ENCODE assay signal across 9 cellular contexts in the genomic region with DNA sequence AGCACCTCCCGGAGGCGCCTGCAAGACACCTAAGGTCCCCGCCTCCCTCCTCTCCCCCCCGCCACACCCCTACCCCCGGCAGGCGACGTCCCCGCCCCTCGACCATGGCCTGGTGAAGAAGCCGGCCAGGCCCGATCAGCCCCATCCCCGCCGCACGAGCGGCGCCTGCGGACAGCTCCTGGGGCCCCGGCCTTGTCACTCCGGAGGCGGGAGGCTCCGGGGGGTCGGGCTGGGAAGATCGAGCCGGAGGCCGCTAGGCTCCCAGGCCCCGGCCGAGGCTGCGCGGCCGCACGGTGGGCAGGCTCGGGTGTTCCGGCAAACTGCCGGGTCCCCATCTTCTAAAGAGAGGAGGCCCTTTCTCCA. TPM values are rescaled to one million over a fixed set of nuclear protein-coding genes. Genes with fewer than 3 reads are reported as not detected.
DNase-seq lines count a peak whose midpoint lies in the region; ATAC-seq and TF ChIP-seq lines count a peak whose summit lies in the region.
"Had no signal": no experiment of that assay in that cellular context is flagged by ENCODE, and none has a peak within 500 bp of the region (broad histone marks: within the 10 kb centered on the region; RNA-seq: fewer than 3 reads in every experiment).

No MANE protein-coding gene starts in this region.

- H3K4me1 ChIP-seq in BE2C (peaks cover 49% of the 10 kb centered on the region), iPS-20b (ENCODE audit: insufficient read depth, low read length) (peaks cover 17% of the 10 kb centered on the region), suprapubic skin (peaks cover 33% of the 10 kb centered on the region)

- peak; percentile 71 for DNase-seq in BE2C
- DNase-seq in HFF-Myc (ENCODE audit: extremely low read depth, low read depth): no peak
- peak; percentile 10 to 22 for DNase-seq in activated T-cell treated with anti-CD3 and anti-CD28 coated beads, Interleukin-2, amount 50 U/mL, for 72 hours
- DNase-seq in suprapubic skin (ENCODE audit: low spot score in 2 of 2): no peak
- no peak for DNase-seq in putamen (ENCODE audit: low spot score)
- DNase-seq in H4 (ENCODE audit: low spot score): no peak
- no peak for DNase-seq in Kasumi-1 (lab: John Stamatoyannopoulos, UW)

- peaks cover 7% of the 10 kb centered on the region for H3K36me3 ChIP-seq in BE2C
- no peaks in the 10 kb centered on the region for H3K36me3 ChIP-seq in iPS-20b (ENCODE audit: insufficient read depth, low read depth, low read length)
- no peaks in the 10 kb centered on the region for H3K36me3 ChIP-seq in suprapubic skin

- peak; percentile 12 to 20 for ATAC-seq in activated T-cell treated with anti-CD3 and anti-CD28 coated beads, Interleukin-2, amount 50 U/mL, for 72 hours (replicated peaks in 1 of 2)

- H3K9ac ChIP-seq in iPS-20b (ENCODE audit: low read depth, low read length): no peak overlapping the region; the same call in 1 of the 2 replicates

- peak overlapping the region in 1 of 2 donors; percentile 66 for H3K4me3 Mint-ChIP-seq in activated T-cell treated with anti-CD3 and anti-CD28 coated beads, Interleukin-2, amount 50 U/mL, for 72 hours

- no peaks in the 10 kb centered on the region for H3K36me3 Mint-ChIP-seq in activated T-cell treated with anti-CD3 and anti-CD28 coated beads, Interleukin-2, amount 50 U/mL, for 72 hours (ENCODE audit: insufficient read depth in 2 of 2)

- no peaks in the 10 kb centered on the region for H3K9me3 ChIP-seq in BE2C
- H3K9me3 ChIP-seq in iPS-20b (ENCODE audit: insufficient read depth, low read depth, low read length): no peaks in the 10 kb centered on the region
- no peaks in the 10 kb centered on the region for H3K9me3 ChIP-seq in suprapubic skin

- TF ChIP-seq CTCF in BE2C (IDR thresholded peaks at IDR 0.05; ENCODE audit: low read depth, low read length) (no peak), HFF-Myc (IDR thresholded peaks at IDR 0.05; ENCODE audit: low read depth, low read length, missing control alignments) (no peak), suprapubic skin (IDR thresholded peaks at IDR 0.05) (no peak)

- H3K27me3 Mint-ChIP-seq in activated T-cell treated with anti-CD3 and anti-CD28 coated beads, Interleukin-2, amount 50 U/mL, for 72 hours (ENCODE audit: low read depth): peaks cover 34% of the 10 kb centered on the region

- H3K27ac ChIP-seq in iPS-20b (ENCODE audit: low read length): no peak overlapping the region
- no peak overlapping the region for H3K27ac ChIP-seq in suprapubic skin

- H3K4me3 ChIP-seq in BE2C (ENCODE audit: low read depth, low read length): peak overlapping the region; percentile 81
- peak overlapping the region; percentile 30 for H3K4me3 ChIP-seq in HFF-Myc (replicated peaks; ENCODE audit: low read depth, low read length)
- H3K4me3 ChIP-seq in iPS-20b (ENCODE audit: low read length): peak overlapping the region; percentile 65; the same call in 1 of the 2 replicates
- peak overlapping the region; percentile 64 for H3K4me3 ChIP-seq in suprapubic skin

- H3K27me3 ChIP-seq in BE2C (no peaks in the 10 kb centered on the region), iPS-20b (ENCODE audit: insufficient read depth, low read length) (peaks cover 35% of the 10 kb centered on the region), suprapubic skin (peaks cover 22% of the 10 kb centered on the region)

- TF ChIP-seq POLR2A in suprapubic skin (IDR thresholded peaks at IDR 0.05): no peak

- H3K9me3 Mint-ChIP-seq in activated T-cell treated with anti-CD3 and anti-CD28 coated beads, Interleukin-2, amount 50 U/mL, for 72 hours: no peaks in the 10 kb centered on the region

- no CpG with 5 or more reads among the region's 34 CpGs for WGBS in suprapubic skin

- H3K27ac Mint-ChIP-seq in activated T-cell treated with anti-CD3 and anti-CD28 coated beads, Interleukin-2, amount 50 U/mL, for 72 hours: no peak overlapping the region

- peaks cover 9% of the 10 kb centered on the region for H3K4me1 Mint-ChIP-seq in activated T-cell treated with anti-CD3 and anti-CD28 coated beads, Interleukin-2, amount 50 U/mL, for 72 hours (ENCODE audit: low read depth)

- TF ChIP-seq EP300 in suprapubic skin (IDR thresholded peaks at IDR 0.05): no peak

RNA-seq across cellular contexts. Expression of gene ACE, which starts 0.4 kb away (rescaled TPM):
- polyA plus RNA-seq in BE2C (2012; ENCODE audit: insufficient read depth, insufficient read length, low read depth): 138 TPM
- total RNA-seq in activated T-cell treated with anti-CD3 and anti-CD28 coated beads, Interleukin-2, amount 50 U/mL, for 72 hours: 1 to 10 TPM in 1 of 2 donors, under 1 TPM in 1; 0.58 to 2.5 TPM
- 1 to 10 TPM in 3 of 4 donors, under 1 TPM in 1; 0.79 to 6.3 (median 4.0) TPM for total RNA-seq in suprapubic skin
- not detected in 2 replicates for total RNA-seq in H4 (2014; rRNA removed; shearing (Covaris generic))

RNA-seq across cellular contexts. Expression of gene CYB561, which starts 30.4 kb away (rescaled TPM):
- 212 TPM for polyA plus RNA-seq in BE2C (2012; ENCODE audit: insufficient read depth, insufficient read length, low read depth)
- total RNA-seq in activated T-cell treated with anti-CD3 and anti-CD28 coated beads, Interleukin-2, amount 50 U/mL, for 72 hours: 10 to 100 TPM in 1 of 2 donors, 1 to 10 TPM in 1; 4.7 to 10.2 TPM
- 10 to 100 TPM; 36.9 to 87.9 (median 56.4) TPM for total RNA-seq in suprapubic skin
- total RNA-seq in H4 (2014; rRNA removed; shearing (Covaris generic)): 29.1 and 30.9 TPM in 2 replicates

RNA-seq across cellular contexts. Expression of gene KCNH6, which starts 46.7 kb away (rescaled TPM):
- polyA plus RNA-seq in BE2C (2012; ENCODE audit: insufficient read depth, insufficient read length, low read depth): 6.0 TPM
- not detected for total RNA-seq in activated T-cell treated with anti-CD3 and anti-CD28 coated beads, Interleukin-2, amount 50 U/mL, for 72 hours
- total RNA-seq in suprapubic skin: not detected
- not detected in 2 replicates for total RNA-seq in H4 (2014; rRNA removed; shearing (Covaris generic))
- total RNA-seq: glomerular endothelial cell had no signal

Comparison
In these comparisons a context has a peak if more than half of its experiments do, and no peak if none do; other contexts are left out.
1. DNase-seq: peak in BE2C (single experiment) and activated T-cell treated with anti-CD3 and anti-CD28 coated beads, Interleukin-2, amount 50 U/mL, for 72 hours (2 of 2); none in HFF-Myc (single experiment), suprapubic skin (0 of 2), putamen (single experiment), H4 (single experiment) and Kasumi-1 (0 of 2).
2. H3K4me3 ChIP-seq: peak in every context shown above with its lines; median percentile 81 in BE2C; 65 in iPS-20b; 64 in suprapubic skin; 30 in HFF-Myc.